Comparison of ENCODE assay signal across 33 cellular contexts in genomic region chr13:25660996-25661395, GRCh38.
"Had no signal": no experiment of that assay in that cellular context is flagged by ENCODE, and none has a peak within 500 bp of the region (broad histone marks: within the 10 kb centered on the region; RNA-seq: fewer than 3 reads in every experiment).

No MANE protein-coding gene starts in this region.

- H3K36me3 Mint-ChIP-seq: activated CD4-positive, alpha-beta memory T cell treated with anti-CD3 and anti-CD28 coated beads for 36 hours; activated CD8-positive, alpha-beta memory T cell treated with anti-CD3 and anti-CD28 coated beads, Interleukin-2, amount 10 ng/mL, durations not matched to agents 7 days and 5 days; activated naive CD4-positive, alpha-beta T cell treated with anti-CD3 and anti-CD28 coated beads, Interleukin-2, amount 50 U/mL, for 24 hours; activated naive CD8-positive, alpha-beta T cell treated with anti-CD3 and anti-CD28 coated beads for 36 hours had no signal

- ATAC-seq: activated CD4-positive, alpha-beta T cell treated with anti-CD3 and anti-CD28 coated beads for 36 hours; activated CD8-positive, alpha-beta memory T cell treated with anti-CD3 and anti-CD28 coated beads, Interleukin-2, amount 10 ng/mL, durations not matched to agents 7 days and 5 days; activated CD8-positive, alpha-beta T cell treated with anti-CD3 and anti-CD28 coated beads, Interleukin-2, amount 10 ng/mL, durations not matched to agents 7 days and 5 days; activated naive CD8-positive, alpha-beta T cell treated with anti-CD3 and anti-CD28 coated beads, Interleukin-2, amount 50 U/mL, for 24 hours; T-helper 17 cell had no signal

- H3K4me3 ChIP-seq: adrenal gland, breast epithelium, cardiac muscle cell, esophagus squamous epithelium had no signal

- H3K27ac Mint-ChIP-seq: activated CD4-positive, alpha-beta memory T cell treated with anti-CD3 and anti-CD28 coated beads for 36 hours; activated CD4-positive, alpha-beta T cell treated with anti-CD3 and anti-CD28 coated beads for 36 hours; activated CD4-positive, alpha-beta T cell treated with anti-CD3 and anti-CD28 coated beads, Interleukin-2, amount 10 ng/mL, durations not matched to agents 24 days and 14 days; activated CD8-positive, alpha-beta memory T cell treated with anti-CD3 and anti-CD28 coated beads, Interleukin-2, amount 10 ng/mL, durations not matched to agents 7 days and 5 days; activated CD8-positive, alpha-beta T cell treated with anti-CD3 and anti-CD28 coated beads, Interleukin-2, amount 10 ng/mL, durations not matched to agents 7 days and 5 days; activated naive CD4-positive, alpha-beta T cell treated with anti-CD3 and anti-CD28 coated beads for 36 hours; activated naive CD4-positive, alpha-beta T cell treated with anti-CD3 and anti-CD28 coated beads, Interleukin-2, amount 50 U/mL, for 24 hours; activated naive CD8-positive, alpha-beta T cell treated with anti-CD3 and anti-CD28 coated beads for 36 hours; activated naive CD8-positive, alpha-beta T cell treated with anti-CD3 and anti-CD28 coated beads, Interleukin-2, amount 50 U/mL, for 24 hours; activated T-helper 1 cell treated with anti-CD3 and anti-CD28 coated beads, Interleukin-12 subunit alpha, Interleukin-12 subunit beta, Interleukin-2, Interleukin-4 antibody, amounts not matched to agents 30 ng/mL and 10 ng/mL and 1 ng/mL, durations not matched to agents 14 hours and 24 hours and 36 hours; activated T-helper 2 cell treated with anti-CD3 and anti-CD28 coated beads, Interferon-gamma antibody, Interleukin-2, Interleukin-4, amounts not matched to agents 10 μg/mL and 5 μg/mL and 100 μg/mL, durations not matched to agents 14 hours and 24 hours and 36 hours; brain; T-helper 17 cell; T-helper 2 cell treated with Interferon-gamma antibody and Interleukin-4, amounts not matched to agents 5 μg/mL and 100 μg/mL, for 36 hours had no signal

- H3K9me3 Mint-ChIP-seq: activated CD4-positive, alpha-beta memory T cell treated with anti-CD3 and anti-CD28 coated beads for 36 hours; activated naive CD4-positive, alpha-beta T cell treated with anti-CD3 and anti-CD28 coated beads for 36 hours; activated naive CD4-positive, alpha-beta T cell treated with anti-CD3 and anti-CD28 coated beads, Interleukin-2, amount 50 U/mL, for 24 hours; activated naive CD8-positive, alpha-beta T cell treated with anti-CD3 and anti-CD28 coated beads for 36 hours; activated naive CD8-positive, alpha-beta T cell treated with anti-CD3 and anti-CD28 coated beads, Interleukin-2, amount 50 U/mL, for 24 hours; activated T-helper 1 cell treated with anti-CD3 and anti-CD28 coated beads, Interleukin-12 subunit alpha, Interleukin-12 subunit beta, Interleukin-2, Interleukin-4 antibody, amounts not matched to agents 30 ng/mL and 10 ng/mL and 1 ng/mL, durations not matched to agents 14 hours and 24 hours and 36 hours; activated T-helper 2 cell treated with anti-CD3 and anti-CD28 coated beads, Interferon-gamma antibody, Interleukin-2, Interleukin-4, amounts not matched to agents 10 μg/mL and 5 μg/mL and 100 μg/mL, durations not matched to agents 14 hours and 24 hours and 36 hours; brain; T-helper 2 cell treated with Interferon-gamma antibody and Interleukin-4, amounts not matched to agents 5 μg/mL and 100 μg/mL, for 36 hours had no signal

- H3K4me3 Mint-ChIP-seq: activated CD4-positive, alpha-beta memory T cell treated with anti-CD3 and anti-CD28 coated beads for 36 hours; activated CD4-positive, alpha-beta T cell treated with anti-CD3 and anti-CD28 coated beads for 36 hours; activated CD4-positive, alpha-beta T cell treated with anti-CD3 and anti-CD28 coated beads, Interleukin-2, amount 10 ng/mL, durations not matched to agents 24 days and 14 days; activated CD8-positive, alpha-beta memory T cell treated with anti-CD3 and anti-CD28 coated beads, Interleukin-2, amount 10 ng/mL, durations not matched to agents 7 days and 5 days; activated CD8-positive, alpha-beta T cell treated with anti-CD3 and anti-CD28 coated beads, Interleukin-2, amount 10 ng/mL, durations not matched to agents 7 days and 5 days; activated naive CD4-positive, alpha-beta T cell treated with anti-CD3 and anti-CD28 coated beads for 36 hours; activated naive CD4-positive, alpha-beta T cell treated with anti-CD3 and anti-CD28 coated beads, Interleukin-2, amount 50 U/mL, for 24 hours; activated naive CD8-positive, alpha-beta T cell treated with anti-CD3 and anti-CD28 coated beads for 36 hours; activated naive CD8-positive, alpha-beta T cell treated with anti-CD3 and anti-CD28 coated beads, Interleukin-2, amount 50 U/mL, for 24 hours; activated T-helper 1 cell treated with anti-CD3 and anti-CD28 coated beads, Interleukin-12 subunit alpha, Interleukin-12 subunit beta, Interleukin-2, Interleukin-4 antibody, amounts not matched to agents 30 ng/mL and 10 ng/mL and 1 ng/mL, durations not matched to agents 14 hours and 24 hours and 36 hours; brain; T-helper 17 cell; T-helper 2 cell treated with Interferon-gamma antibody and Interleukin-4, amounts not matched to agents 5 μg/mL and 100 μg/mL, for 36 hours had no signal

- H3K27me3 ChIP-seq: adrenal gland, breast epithelium, cardiac muscle cell, esophagus squamous epithelium had no signal

- H3K27me3 Mint-ChIP-seq: activated naive CD8-positive, alpha-beta T cell treated with anti-CD3 and anti-CD28 coated beads for 36 hours; activated naive CD8-positive, alpha-beta T cell treated with anti-CD3 and anti-CD28 coated beads, Interleukin-2, amount 50 U/mL, for 24 hours; brain had no signal

- H3K4me1 Mint-ChIP-seq: activated CD4-positive, alpha-beta T cell treated with anti-CD3 and anti-CD28 coated beads for 36 hours; activated CD4-positive, alpha-beta T cell treated with anti-CD3 and anti-CD28 coated beads, Interleukin-2, amount 10 ng/mL, durations not matched to agents 24 days and 14 days; activated CD8-positive, alpha-beta memory T cell treated with anti-CD3 and anti-CD28 coated beads, Interleukin-2, amount 10 ng/mL, durations not matched to agents 7 days and 5 days; activated naive CD4-positive, alpha-beta T cell treated with anti-CD3 and anti-CD28 coated beads, Interleukin-2, amount 50 U/mL, for 24 hours; activated naive CD8-positive, alpha-beta T cell treated with anti-CD3 and anti-CD28 coated beads for 36 hours; activated naive CD8-positive, alpha-beta T cell treated with anti-CD3 and anti-CD28 coated beads, Interleukin-2, amount 50 U/mL, for 24 hours had no signal

- H3K4me1 ChIP-seq: adrenal gland, breast epithelium, esophagus squamous epithelium had no signal

- H3K36me3 ChIP-seq: adrenal gland, breast epithelium, cardiac muscle cell, esophagus squamous epithelium had no signal

- DNase-seq: activated CD4-positive, alpha-beta memory T cell treated with anti-CD3 and anti-CD28 coated beads for 36 hours; activated CD4-positive, alpha-beta T cell treated with anti-CD3 and anti-CD28 coated beads for 36 hours; activated CD4-positive, alpha-beta T cell treated with anti-CD3 and anti-CD28 coated beads, Interleukin-2, amount 10 ng/mL, durations not matched to agents 24 days and 14 days; activated CD4-positive, CD25-positive, alpha-beta regulatory T cell; activated CD4-positive, CD25-positive, alpha-beta regulatory T cell treated with anti-CD3 and anti-CD28 coated beads, Interleukin-2, amount 50 U/mL, for 72 hours; activated CD8-positive, alpha-beta memory T cell treated with anti-CD3 and anti-CD28 coated beads, Interleukin-2, amount 10 ng/mL, durations not matched to agents 7 days and 5 days; activated CD8-positive, alpha-beta memory T cell treated with anti-CD3 and anti-CD28 coated beads, Interleukin-2, amount 50 U/mL, for 4 hours; activated CD8-positive, alpha-beta T cell treated with anti-CD3 and anti-CD28 coated beads, Interleukin-2, amount 10 ng/mL, durations not matched to agents 7 days and 5 days; activated effector memory CD4-positive, alpha-beta T cell treated with anti-CD3 and anti-CD28 coated beads, Interleukin-2, amount 50 U/mL, for 16 hours; activated naive CD4-positive, alpha-beta T cell treated with anti-CD3 and anti-CD28 coated beads for 36 hours; activated naive CD8-positive, alpha-beta T cell treated with anti-CD3 and anti-CD28 coated beads for 36 hours; activated naive CD8-positive, alpha-beta T cell treated with anti-CD3 and anti-CD28 coated beads, Interleukin-2, amount 50 U/mL, for 24 hours; activated T-cell treated with anti-CD3 and anti-CD28 coated beads, Interleukin-2, amount 50 U/mL, for 1 hour; activated T-cell treated with anti-CD3 and anti-CD28 coated beads, Interleukin-2, amount 50 U/mL, for 48 hours; adrenal gland; amygdala; aorta; central memory CD4-positive, alpha-beta T cell; effector CD8-positive, alpha-beta T cell; esophagus squamous epithelium; foreskin melanocyte; head of caudate nucleus; hippocampal formation; T-helper 17 cell; T1000 had no signal

- H3K9me3 ChIP-seq: adrenal gland, breast epithelium, esophagus squamous epithelium had no signal

- H3K27ac ChIP-seq: adrenal gland, breast epithelium, cardiac muscle cell, epithelial cell of prostate, esophagus squamous epithelium had no signal
